Comparison of ENCODE assay signal across 17 cellular contexts in the genomic region with DNA sequence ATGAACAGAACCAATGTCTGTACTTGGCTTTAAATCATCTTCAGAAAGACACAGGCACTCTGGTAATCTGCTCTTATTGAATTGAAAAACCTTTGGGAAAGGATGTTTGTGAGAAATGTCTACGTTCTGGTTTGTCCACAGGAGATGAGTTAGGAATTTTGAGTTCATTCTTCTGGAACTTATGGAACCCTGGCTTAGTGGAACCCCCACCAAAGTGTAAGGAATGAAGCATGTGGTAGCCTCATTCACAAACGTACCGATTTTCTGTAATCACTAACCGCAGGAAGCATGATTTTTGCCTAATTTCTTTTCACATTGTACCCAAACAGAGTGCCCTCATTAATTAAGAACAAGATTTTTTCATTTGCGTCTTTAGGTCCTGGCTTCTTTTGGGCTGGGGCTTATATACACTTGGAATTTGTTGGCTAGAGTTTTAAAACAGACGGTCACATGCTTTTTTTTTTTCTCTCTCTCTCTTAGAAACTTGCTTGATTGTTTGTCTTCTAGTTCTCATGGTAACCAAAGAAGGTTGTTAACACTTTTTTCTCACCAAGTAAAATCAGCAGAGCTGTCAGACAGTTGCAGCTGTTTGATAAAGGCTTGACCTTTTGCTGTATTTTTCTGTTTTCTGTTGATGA.
DNase-seq lines count a peak whose midpoint lies in the region; FAIRE-seq and TF ChIP-seq lines count a peak whose summit lies in the region.
"Had no signal": no experiment of that assay in that cellular context is flagged by ENCODE, and none has a peak within 500 bp of the region (broad histone marks: within the 10 kb centered on the region; RNA-seq: fewer than 3 reads in every experiment).

No MANE protein-coding gene starts in this region.

- no peak for TF ChIP-seq POLR2A in lower leg skin (IDR thresholded peaks at IDR 0.05)

- no peaks in the 10 kb centered on the region for H3K9me1 ChIP-seq in keratinocyte (ENCODE audit: control insufficient read depth, extremely low read depth, insufficient read depth, low read length)

- H2AFZ ChIP-seq in keratinocyte (ENCODE audit: control insufficient read depth, low read length), result peak overlapping the region; percentile 2

- H3K4me2 ChIP-seq in keratinocyte (ENCODE audit: control insufficient read depth, extremely low read depth, insufficient read depth, low read depth, low read length), result no peak overlapping the region

- H4K20me1 ChIP-seq in keratinocyte (ENCODE audit: control insufficient read depth, extremely low read depth, insufficient read depth, low read length), result no peaks in the 10 kb centered on the region

- FAIRE-seq in keratinocyte (lab: Jason Lieb, UNC), result peak; percentile 17

- dilution Hi-C loops in keratinocyte (cut with MboI; ENCODE audit: extremely low pct_ligation_motif_present, low sequenced_read_pairs), result no loop called here

- TF ChIP-seq CTCF in choroid plexus epithelial cell (conservative IDR thresholded peaks at IDR 0.05; ENCODE audit: low read depth, low read length) (no peak), keratinocyte (optimal IDR thresholded peaks at IDR 0.05 in 1 of 3, IDR thresholded peaks at IDR 0.05 in 1 of 3, conservative IDR thresholded peaks at IDR 0.05 in 1 of 3; ENCODE audit: extremely low read depth in 1 of 3, insufficient read depth in 2 of 3, low read length in 3 of 3) (no peak), lower leg skin (IDR thresholded peaks at IDR 0.05) (no peak)

- no peaks in the 10 kb centered on the region for H3K79me2 ChIP-seq in keratinocyte (ENCODE audit: control insufficient read depth, insufficient read depth, low read length)

- H3K4me1 ChIP-seq in keratinocyte (ENCODE audit: control insufficient read depth, extremely low read depth, insufficient read depth, low read length), result peaks cover 34% of the 10 kb centered on the region
- H3K4me1 ChIP-seq: gastrocnemius medialis had no signal

- H3K4me3 ChIP-seq in choroid plexus epithelial cell (ENCODE audit: low read depth, low read length) (no peak overlapping the region), keratinocyte (ENCODE audit: control insufficient read depth in 2 of 3, extremely low read depth in 1 of 3, insufficient read depth in 2 of 3, low read depth in 1 of 3, low read length in 3 of 3) (no peak overlapping the region), skeletal muscle cell (ENCODE audit: low read depth, low read length) (no peak overlapping the region), lower leg skin (ENCODE audit: low read depth, poor library complexity, severe bottlenecking) (no peak overlapping the region)
- H3K4me3 ChIP-seq: gastrocnemius medialis had no signal

- H3K27me3 ChIP-seq in keratinocyte (ENCODE audit: control insufficient read depth, extremely low read depth, insufficient read depth, low read length), result no peaks in the 10 kb centered on the region
- H3K27me3 ChIP-seq: gastrocnemius medialis had no signal

- H3K36me3 ChIP-seq in keratinocyte (ENCODE audit: control insufficient read depth in 2 of 2, extremely low read depth in 1 of 2, insufficient read depth in 2 of 2, low read length in 2 of 2), result no peaks in the 10 kb centered on the region
- H3K36me3 ChIP-seq: gastrocnemius medialis had no signal

- WGBS in lower leg skin, 2 donors, result 27 to 33% methylated on average over 6 of the region's 6 CpGs

- H3K27ac ChIP-seq in keratinocyte (ENCODE audit: control insufficient read depth, insufficient read depth, low read length), result no peak overlapping the region
- H3K27ac ChIP-seq: 22Rv1, gastrocnemius medialis had no signal

- DNase-seq in DMS 273 (lab: John Stamatoyannopoulos, UW; ENCODE audit: unreplicated experiment) (peak; percentile 20), DMS 273 treated with DMSO at 0.1 percent for 48 hours (lab: John Stamatoyannopoulos, UW) (no peak), choroid plexus epithelial cell (ENCODE audit: low read depth) (peak; percentile 61), keratinocyte (ENCODE audit: low read depth, low spot score) (no peak), skeletal muscle cell (ENCODE audit: low read depth) (peak; percentile 27), lower leg skin (ENCODE audit: low spot score in 2 of 2) (no peak), HUDEP-2 (lab: John Stamatoyannopoulos, UW; ENCODE audit: unreplicated experiment in 76 of 76) (no peak), UCSD-AML1 (lab: John Stamatoyannopoulos, UW; ENCODE audit: unreplicated experiment) (no peak)
- DNase-seq: activated CD4-positive, alpha-beta T cell treated with anti-CD3 and anti-CD28 coated beads for 4 hours; activated naive CD8-positive, alpha-beta T cell treated with anti-CD3 and anti-CD28 coated beads, Interleukin-2, amount 50 U/mL, for 24 hours; activated T-cell treated with anti-CD3 and anti-CD28 coated beads, Interleukin-2, amount 50 U/mL, for 48 hours; CD8-positive, alpha-beta memory T cell; gastrocnemius medialis; MM.1S; naive thymus-derived CD8-positive, alpha-beta T cell; substantia nigra had no signal

- no peaks in the 10 kb centered on the region for H3K9me3 ChIP-seq in keratinocyte (ENCODE audit: control insufficient read depth, low read depth, low read length)
- H3K9me3 ChIP-seq: gastrocnemius medialis had no signal

- no peak overlapping the region for H3K9ac ChIP-seq in keratinocyte (ENCODE audit: control insufficient read depth, extremely low read depth, insufficient read depth, low read length)

- intact Hi-C loops in lower leg skin (cut with DNase I; ENCODE audit: low total_unique reads), result no loop called here

Comparison
In these comparisons a context has a peak if more than half of its experiments do, and no peak if none do; other contexts are left out.
1. DNase-seq: peak in DMS 273 (single experiment), choroid plexus epithelial cell (single experiment) and skeletal muscle cell (single experiment); none in DMS 273 treated with DMSO at 0.1 percent for 48 hours (single experiment), keratinocyte (single experiment), lower leg skin (0 of 2), HUDEP-2 (0 of 76) and UCSD-AML1 (single experiment).